Comparison of ENCODE assay signal across 9 cellular contexts in genomic region chr20:58715709-58716475, GRCh38. TPM values are rescaled to one million over a fixed set of nuclear protein-coding genes. Genes with fewer than 3 reads are reported as not detected.
DNase-seq lines count a peak whose midpoint lies in the region; ATAC-seq and TF ChIP-seq lines count a peak whose summit lies in the region.
"Had no signal": no experiment of that assay in that cellular context is flagged by ENCODE, and none has a peak within 500 bp of the region (broad histone marks: within the 10 kb centered on the region; RNA-seq: fewer than 3 reads in every experiment).

No MANE protein-coding gene starts in this region.

- no peak overlapping the region for H3K9ac ChIP-seq in DND-41 (ENCODE audit: low read depth, low read length)
- H3K9ac ChIP-seq in PC-3 (ENCODE audit: low read length): no peak overlapping the region

- H4K20me1 ChIP-seq in DND-41 (ENCODE audit: insufficient read depth, low read length): peaks cover 4% of the 10 kb centered on the region
- H4K20me1 ChIP-seq in PC-3 (ENCODE audit: low read length): no peaks in the 10 kb centered on the region

- H3K4me3 ChIP-seq in BE2C (ENCODE audit: low read depth, low read length): no peak overlapping the region
- no peak overlapping the region for H3K4me3 ChIP-seq in DND-41 (ENCODE audit: low read depth in 1 of 2, low read length in 2 of 2)
- no peak overlapping the region for H3K4me3 ChIP-seq in coronary artery
- no peak overlapping the region for H3K4me3 ChIP-seq in PC-3 (ENCODE audit: low read length)

- H3K4me1 ChIP-seq in BE2C (peaks cover 8% of the 10 kb centered on the region), DND-41 (ENCODE audit: insufficient read depth, low read length) (no peaks in the 10 kb centered on the region), PC-3 (ENCODE audit: insufficient read depth, low read length) (no peaks in the 10 kb centered on the region)

- intact Hi-C loops in PC-3 (cut with micrococcal nuclease): no loop called here

- H3K36me3 ChIP-seq in BE2C (no peaks in the 10 kb centered on the region), DND-41 (ENCODE audit: insufficient read depth, low read length) (peaks cover 15% of the 10 kb centered on the region; the same call in 1 of the 2 replicates), PC-3 (ENCODE audit: low read depth, low read length) (no peaks in the 10 kb centered on the region)

- POLR2A ChIA-PET in PC-3 (lab: Charles Lee; ENCODE audit: unreplicated experiment): no interaction called here

- BruUV-seq in PC-3 (replicated peaks; lab: Mats Ljungman, UMichigan): no TSS peak

- no peaks in the 10 kb centered on the region for H3F3A ChIP-seq in PC-3 (ENCODE audit: low read length, unreplicated experiment)

- DNase-seq in BE2C (peak; percentile 4), DND-41 (peak; percentile 3), coronary artery (ENCODE audit: low spot score) (peak; percentile 60), mucosa of gallbladder (ENCODE audit: low spot score) (peak; percentile 7), DMS114 treated with DMSO at 0.1 percent for 48 hours (lab: John Stamatoyannopoulos, UW; ENCODE audit: unreplicated experiment) (no peak), PC-3 (no peak)
- DNase-seq: activated naive CD8-positive, alpha-beta T cell treated with anti-CD3 and anti-CD28 coated beads, Interleukin-2, amount 10 ng/mL, durations not matched to agents 7 days and 5 days; NCI-H2081 treated with DMSO at 0.1 percent for 48 hours had no signal

- H3K9me2 ChIP-seq in PC-3 (replicated peaks; ENCODE audit: low read length): no peaks in the 10 kb centered on the region

- H3K27me3 ChIP-seq in BE2C (no peaks in the 10 kb centered on the region), DND-41 (ENCODE audit: insufficient read depth, low read length, poor library complexity) (no peaks in the 10 kb centered on the region), PC-3 (ENCODE audit: low read length) (peaks cover 8% of the 10 kb centered on the region; the same call in 1 of the 2 replicates)

- no peaks in the 10 kb centered on the region for H3K79me2 ChIP-seq in DND-41 (ENCODE audit: insufficient read depth, low read length)
- no peaks in the 10 kb centered on the region for H3K79me2 ChIP-seq in PC-3 (ENCODE audit: low read length)

- H3K4me2 ChIP-seq in DND-41 (ENCODE audit: insufficient read depth, low read length) (no peak overlapping the region), PC-3 (ENCODE audit: low read length) (no peak overlapping the region)

- CTCF ChIA-PET in PC-3 (lab: Charles Lee): no interaction called here

- H3K9me3 ChIP-seq in BE2C: no peaks in the 10 kb centered on the region
- no peaks in the 10 kb centered on the region for H3K9me3 ChIP-seq in DND-41 (ENCODE audit: insufficient read depth, low read length, severe bottlenecking)
- no peaks in the 10 kb centered on the region for H3K9me3 ChIP-seq in PC-3 (ENCODE audit: low read length)

- no peak for ATAC-seq in DND-41 (ENCODE audit: insufficient read depth, low read depth)
- no peak for ATAC-seq in HG02642 (IDR thresholded peaks at IDR 0.05; ENCODE audit: poor library complexity, unreplicated experiment)
- no peak for ATAC-seq in PC-3

- TF ChIP-seq CTCF in BE2C (IDR thresholded peaks at IDR 0.05; ENCODE audit: low read depth, low read length) (no peak), DND-41 (IDR thresholded peaks at IDR 0.05; ENCODE audit: borderline replicate concordance, extremely low read depth, low read length, poor library complexity, severe bottlenecking) (no peak), coronary artery (IDR thresholded peaks at IDR 0.05) (no peak), PC-3 (conservative IDR thresholded peaks at IDR 0.05; ENCODE audit: low read depth, low read length) (no peak)

- H3K27ac ChIP-seq in DND-41 (ENCODE audit: low read length) (no peak overlapping the region), coronary artery (no peak overlapping the region), PC-3 (ENCODE audit: low read length) (no peak overlapping the region)

- no peak overlapping the region for H2AFZ ChIP-seq in DND-41 (ENCODE audit: low read depth, low read length)
- no peak overlapping the region for H2AFZ ChIP-seq in PC-3 (ENCODE audit: low read length)

RNA-seq across cellular contexts. Expression of gene NPEPL1, which starts 23.3 kb away (rescaled TPM):
- polyA plus RNA-seq in BE2C (2012; ENCODE audit: insufficient read depth, insufficient read length, low read depth): 0.82 TPM
- total RNA-seq in mucosa of gallbladder (39.1 TPM), PC-3 (2014; rRNA removed) (49.7 and 53.1 TPM in 2 replicates)

Comparison
In these comparisons a context has a peak if more than half of its experiments do, and no peak if none do; other contexts are left out.
1. DNase-seq: peak in BE2C (single experiment), DND-41 (single experiment), coronary artery (single experiment) and mucosa of gallbladder (single experiment); none in DMS114 treated with DMSO at 0.1 percent for 48 hours (single experiment) and PC-3 (single experiment).